Comparison of ENCODE assay signal across 8 cellular contexts in genomic region chr12:12999276-12999958, GRCh38.
DNase-seq lines count a peak whose midpoint lies in the region; ATAC-seq, FAIRE-seq and TF ChIP-seq lines count a peak whose summit lies in the region.

No MANE protein-coding gene starts in this region.

- H2AFZ ChIP-seq in parathyroid adenoma, result peak overlapping the region; percentile 80

- H3K4me1 ChIP-seq in parathyroid adenoma, result no peaks in the 10 kb centered on the region

- H3K79me2 ChIP-seq in parathyroid adenoma, result peaks cover 2% of the 10 kb centered on the region

- H3K36me3 ChIP-seq in parathyroid adenoma (ENCODE audit: control insufficient read depth, insufficient read depth, low read length), result no peaks in the 10 kb centered on the region

- no peaks in the 10 kb centered on the region for H3K9me3 ChIP-seq in parathyroid adenoma (ENCODE audit: control insufficient read depth, low read length)

- no peak for ATAC-seq in GM19452 (IDR thresholded peaks at IDR 0.05; ENCODE audit: unreplicated experiment)
- no peak for ATAC-seq in HG02588 (IDR thresholded peaks at IDR 0.05; ENCODE audit: unreplicated experiment)

- no peak for TF ChIP-seq CTCF in WI38 (IDR thresholded peaks at IDR 0.05; ENCODE audit: low read depth, low read length)
- no peak for TF ChIP-seq CTCF in parathyroid adenoma (IDR thresholded peaks at IDR 0.05)
- no peak for TF ChIP-seq CTCF in D721Med (IDR thresholded peaks at IDR 0.05; ENCODE audit: insufficient read depth, missing control alignments)

- no peak for FAIRE-seq in D721Med (lab: Jason Lieb, UNC)

- peak overlapping the region; percentile 89 for H3K4me2 ChIP-seq in parathyroid adenoma (ENCODE audit: low read length)

- DNase-seq in NCI-H1092 treated with DMSO at 0.1 percent for 48 hours (lab: John Stamatoyannopoulos, UW) (peak; percentile 50), NCI-H1092 (lab: John Stamatoyannopoulos, UW) (no peak), glomerular visceral epithelial cell (ENCODE audit: extremely low spot score) (peak; percentile 15), D721Med (ENCODE audit: insufficient read length, low spot score) (no peak)

- H3K4me3 ChIP-seq in WI38 (ENCODE audit: low read depth, low read length), result peak overlapping the region; percentile 90
- peak overlapping the region; percentile 93 for H3K4me3 ChIP-seq in parathyroid adenoma (ENCODE audit: low read depth, low read length)

- H3K9ac ChIP-seq in parathyroid adenoma, result no peak overlapping the region

- peak overlapping the region; percentile 52 for H3K27ac ChIP-seq in parathyroid adenoma

- no peaks in the 10 kb centered on the region for H3K27me3 ChIP-seq in parathyroid adenoma (ENCODE audit: control insufficient read depth, insufficient read depth, low read length)

Comparison
In these comparisons a context has a peak if more than half of its experiments do, and no peak if none do; other contexts are left out.
1. DNase-seq: peak in NCI-H1092 treated with DMSO at 0.1 percent for 48 hours (single experiment) and glomerular visceral epithelial cell (single experiment); none in NCI-H1092 (single experiment) and D721Med (single experiment).